Comparison of ENCODE assay signal across 1 cellular context in the genomic region with DNA sequence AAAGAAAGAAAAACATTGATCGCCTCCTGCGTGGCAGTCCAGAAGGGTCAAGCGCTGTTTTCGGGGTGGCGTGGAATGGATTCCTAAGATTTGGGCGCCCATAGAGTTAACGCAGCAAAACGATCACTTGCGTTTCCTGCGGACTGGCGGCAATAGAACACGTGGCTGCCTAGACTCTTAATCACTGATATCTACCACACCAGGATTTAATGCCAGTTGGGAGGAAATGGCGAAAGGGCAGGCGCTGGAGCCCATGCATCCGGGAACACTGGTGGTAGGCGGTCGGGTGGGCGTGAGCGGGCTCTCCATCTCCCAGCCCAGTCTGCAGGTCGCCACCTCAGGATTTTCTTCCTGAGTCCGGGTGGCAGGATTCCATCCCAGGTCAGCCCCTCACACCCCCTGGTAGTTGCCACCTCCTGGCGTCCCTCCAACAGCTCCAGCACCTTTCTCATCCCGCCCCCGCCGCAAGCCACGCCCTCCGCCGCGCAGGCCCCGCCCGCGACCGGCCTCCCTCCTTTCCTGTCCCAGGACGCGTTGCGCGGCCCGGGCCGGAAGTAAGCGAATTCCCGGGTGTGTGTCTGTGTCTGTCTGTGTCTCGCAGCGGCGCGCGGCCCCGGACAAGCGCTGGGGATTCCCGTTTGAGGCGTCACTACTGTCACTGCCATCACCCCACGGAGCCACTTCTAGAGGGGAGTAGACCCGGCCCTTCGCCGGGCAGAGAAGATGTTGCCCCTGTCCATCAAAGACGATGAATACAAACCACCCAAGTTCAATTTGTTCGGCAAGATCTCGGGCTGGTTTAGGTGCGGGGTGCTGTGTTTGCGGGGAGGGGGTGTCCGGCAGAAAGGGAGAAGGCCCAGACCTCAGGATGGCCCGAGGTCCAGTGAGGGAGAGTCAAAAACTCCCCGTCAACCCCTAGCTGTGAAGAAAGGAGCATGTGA.
TF ChIP-seq lines count a peak whose summit lies in the region.

A gene with protein sequence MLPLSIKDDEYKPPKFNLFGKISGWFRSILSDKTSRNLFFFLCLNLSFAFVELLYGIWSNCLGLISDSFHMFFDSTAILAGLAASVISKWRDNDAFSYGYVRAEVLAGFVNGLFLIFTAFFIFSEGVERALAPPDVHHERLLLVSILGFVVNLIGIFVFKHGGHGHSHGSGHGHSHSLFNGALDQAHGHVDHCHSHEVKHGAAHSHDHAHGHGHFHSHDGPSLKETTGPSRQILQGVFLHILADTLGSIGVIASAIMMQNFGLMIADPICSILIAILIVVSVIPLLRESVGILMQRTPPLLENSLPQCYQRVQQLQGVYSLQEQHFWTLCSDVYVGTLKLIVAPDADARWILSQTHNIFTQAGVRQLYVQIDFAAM (plus strand): TSS at position 551 of the 941 bp plus-strand sequence. CDS start 173 bp downstream, at position 724.

TF ChIP-seq in liver, 16 proteins besides CTCF, POLR2A, EP300 and RAD21 (continued from another document):
- peak; percentile 67 for TF ChIP-seq YY1 (IDR thresholded peaks at IDR 0.05)
- peak; percentile 63 to 92 for TF ChIP-seq GABPA (IDR thresholded peaks at IDR 0.05 in 1 of 2, conservative IDR thresholded peaks at IDR 0.05 in 1 of 2)
- TF ChIP-seq, protein P1, sequence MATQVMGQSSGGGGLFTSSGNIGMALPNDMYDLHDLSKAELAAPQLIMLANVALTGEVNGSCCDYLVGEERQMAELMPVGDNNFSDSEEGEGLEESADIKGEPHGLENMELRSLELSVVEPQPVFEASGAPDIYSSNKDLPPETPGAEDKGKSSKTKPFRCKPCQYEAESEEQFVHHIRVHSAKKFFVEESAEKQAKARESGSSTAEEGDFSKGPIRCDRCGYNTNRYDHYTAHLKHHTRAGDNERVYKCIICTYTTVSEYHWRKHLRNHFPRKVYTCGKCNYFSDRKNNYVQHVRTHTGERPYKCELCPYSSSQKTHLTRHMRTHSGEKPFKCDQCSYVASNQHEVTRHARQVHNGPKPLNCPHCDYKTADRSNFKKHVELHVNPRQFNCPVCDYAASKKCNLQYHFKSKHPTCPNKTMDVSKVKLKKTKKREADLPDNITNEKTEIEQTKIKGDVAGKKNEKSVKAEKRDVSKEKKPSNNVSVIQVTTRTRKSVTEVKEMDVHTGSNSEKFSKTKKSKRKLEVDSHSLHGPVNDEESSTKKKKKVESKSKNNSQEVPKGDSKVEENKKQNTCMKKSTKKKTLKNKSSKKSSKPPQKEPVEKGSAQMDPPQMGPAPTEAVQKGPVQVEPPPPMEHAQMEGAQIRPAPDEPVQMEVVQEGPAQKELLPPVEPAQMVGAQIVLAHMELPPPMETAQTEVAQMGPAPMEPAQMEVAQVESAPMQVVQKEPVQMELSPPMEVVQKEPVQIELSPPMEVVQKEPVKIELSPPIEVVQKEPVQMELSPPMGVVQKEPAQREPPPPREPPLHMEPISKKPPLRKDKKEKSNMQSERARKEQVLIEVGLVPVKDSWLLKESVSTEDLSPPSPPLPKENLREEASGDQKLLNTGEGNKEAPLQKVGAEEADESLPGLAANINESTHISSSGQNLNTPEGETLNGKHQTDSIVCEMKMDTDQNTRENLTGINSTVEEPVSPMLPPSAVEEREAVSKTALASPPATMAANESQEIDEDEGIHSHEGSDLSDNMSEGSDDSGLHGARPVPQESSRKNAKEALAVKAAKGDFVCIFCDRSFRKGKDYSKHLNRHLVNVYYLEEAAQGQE (IDR thresholded peaks at IDR 0.05), result no peak
